In genomic region chr1:11031624-11032262, GRCh38 we compare ENCODE assay signal across 21 cellular contexts. TPM values are rescaled to one million over a fixed set of nuclear protein-coding genes. Genes with fewer than 3 reads are reported as not detected.
"Had no signal": no experiment of that assay in that cellular context is flagged by ENCODE, and none has a peak within 500 bp of the region (broad histone marks: within the 10 kb centered on the region; RNA-seq: fewer than 3 reads in every experiment).

No MANE protein-coding gene starts in this region.

- H3K27ac ChIP-seq: esophagus muscularis mucosa, heart right ventricle, right atrium auricular region, thoracic aorta, upper lobe of left lung had no signal

- DNase-seq: activated CD4-positive, alpha-beta memory T cell treated with anti-CD3 and anti-CD28 coated beads, Interleukin-2, amount 10 ng/mL, durations not matched to agents 7 days and 5 days; activated CD4-positive, alpha-beta T cell treated with anti-CD3 and anti-CD28 coated beads for 48 hours; activated CD4-positive, CD25-positive, alpha-beta regulatory T cell; activated CD8-positive, alpha-beta memory T cell treated with anti-CD3 and anti-CD28 coated beads, Interleukin-2, amount 50 U/mL, for 48 hours; effector CD4-positive, alpha-beta T cell; heart right ventricle; immature natural killer cell; kidney glomerular epithelial cell; mesenchymal stem cell; mucosa of descending colon; naive B cell; stimulated activated CD4-positive, alpha-beta T cell treated with anti-CD3 and anti-CD28 coated beads, Interleukin-2, amount 100 ng/mL, for 24 hours; T-cell; upper lobe of left lung had no signal

- H3K4me1 ChIP-seq: esophagus muscularis mucosa, heart right ventricle, right atrium auricular region, upper lobe of left lung had no signal

- ATAC-seq: heart right ventricle, mucosa of descending colon, T-cell had no signal

- H3K9me3 ChIP-seq: esophagus muscularis mucosa, heart right ventricle, mucosa of descending colon, right atrium auricular region, thoracic aorta, upper lobe of left lung had no signal

- H3K27me3 ChIP-seq: esophagus muscularis mucosa, heart right ventricle, right atrium auricular region, upper lobe of left lung had no signal

- H3K4me3 ChIP-seq: esophagus muscularis mucosa, heart right ventricle, mucosa of descending colon, right atrium auricular region, thoracic aorta, upper lobe of left lung had no signal

RNA-seq across cellular contexts. Expression of gene MASP2, which starts 15.3 kb away (rescaled TPM):
- total RNA-seq: activated CD4-positive, alpha-beta memory T cell treated with anti-CD3 and anti-CD28 coated beads, Interleukin-2, amount 10 ng/mL, durations not matched to agents 7 days and 5 days; esophagus muscularis mucosa; heart right ventricle; lower leg skin; mucosa of descending colon; neural crest cell; osteoblast; progenitor cell of endocrine pancreas; right atrium auricular region; thoracic aorta; upper lobe of left lung had no signal
- polyA plus RNA-seq: immature natural killer cell had no signal
